ENCODE assay signal across 1 cellular context in the genomic region with DNA sequence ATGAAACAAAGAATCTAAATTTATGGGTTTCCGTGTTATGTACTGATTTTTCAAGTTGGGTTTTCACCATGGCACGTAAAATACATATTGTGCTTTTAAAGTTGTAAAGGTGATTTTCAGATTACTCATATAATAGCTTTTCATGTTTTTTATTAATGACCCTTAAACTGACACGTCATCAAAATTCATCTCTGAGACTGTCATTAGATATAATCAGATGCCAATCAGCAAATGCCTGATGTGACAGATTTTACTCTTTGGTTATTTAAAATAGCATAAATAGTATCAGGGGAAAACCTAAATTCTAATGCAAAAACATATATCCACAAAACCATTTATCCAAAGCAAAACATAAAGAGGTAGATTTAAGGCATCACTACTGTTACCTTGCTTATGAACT.
A peak's percentile ranks its signal among the peaks of the same experiment; 100 is the strongest.
TF ChIP-seq lines count a peak whose summit lies in the region.

No MANE protein-coding gene starts in this region.

TF ChIP-seq in HepG2, 621 proteins besides CTCF, POLR2A, EP300 and RAD21:
- TF ChIP-seq MAFF (IDR thresholded peaks at IDR 0.05; ENCODE audit: low read depth, low read length) (peak; percentile 47), MAFK (conservative IDR thresholded peaks at IDR 0.05 in 1 of 2, IDR thresholded peaks at IDR 0.05 in 1 of 2; ENCODE audit: low read length in 2 of 2) (peak; percentile 46 to 64; a peak in 2 of 4 replicates), KLF15 (CRISPR knock-in tag; IDR thresholded peaks at IDR 0.05; ENCODE audit: borderline replicate concordance) (no peak)
